In genomic region chr6:89977808-89978748, GRCh38 we compare ENCODE assay signal across 11 cellular contexts.
DNase-seq lines count a peak whose midpoint lies in the region; ATAC-seq and TF ChIP-seq lines count a peak whose summit lies in the region.
"Had no signal": no experiment of that assay in that cellular context is flagged by ENCODE, and none has a peak within 500 bp of the region (broad histone marks: within the 10 kb centered on the region; RNA-seq: fewer than 3 reads in every experiment).

No MANE protein-coding gene starts in this region.

- H3K4me3 ChIP-seq in fibroblast of mammary gland (ENCODE audit: control insufficient read depth, low read depth, low read length) (no peak overlapping the region), psoas muscle (peak overlapping the region; percentile 24), suprapubic skin (no peak overlapping the region)

- DNase-seq in HEK293T (ENCODE audit: extremely low spot score) (peak; percentile 35), NCI-H526 (lab: John Stamatoyannopoulos, UW) (peak; percentile 84 to 85), fibroblast of mammary gland (ENCODE audit: low read depth) (peak; percentile 89), psoas muscle (peak; percentile 17 to 63), suprapubic skin (ENCODE audit: low spot score in 2 of 2) (no peak)
- DNase-seq in activated CD4-positive, alpha-beta T cell treated with anti-CD3 and anti-CD28 coated beads, Interleukin-2, amount 50 U/mL, for 1 hour: no peak
- DNase-seq: activated T-cell treated with anti-CD3 and anti-CD28 coated beads, Interleukin-2, amount 50 U/mL, for 24 hours; DMS53; small intestine had no signal

- no peak for TF ChIP-seq POLR2A in suprapubic skin (IDR thresholded peaks at IDR 0.05)

- WGBS in psoas muscle, 3 donors: 10 to 17% (median 12%) methylated on average over 8 of the region's 8 CpGs
- WGBS in suprapubic skin: 53% methylated on average over 8 of the region's 8 CpGs

- H3K27me3 ChIP-seq in psoas muscle (ENCODE audit: insufficient read depth in 3 of 3, low read length in 2 of 3) (no peaks in the 10 kb centered on the region), suprapubic skin (no peaks in the 10 kb centered on the region)

- TF ChIP-seq CTCF in fibroblast of mammary gland (conservative IDR thresholded peaks at IDR 0.05; ENCODE audit: control insufficient read depth, insufficient read depth, low read depth, low read length): no peak
- TF ChIP-seq CTCF in psoas muscle (IDR thresholded peaks at IDR 0.05): no peak
- TF ChIP-seq CTCF in suprapubic skin (IDR thresholded peaks at IDR 0.05): no peak

- H3K9me3 ChIP-seq in psoas muscle (no peaks in the 10 kb centered on the region), suprapubic skin (no peaks in the 10 kb centered on the region)

- peaks cover 38% of the 10 kb centered on the region for H3K4me1 ChIP-seq in psoas muscle
- H3K4me1 ChIP-seq in suprapubic skin: peaks cover 11% of the 10 kb centered on the region

- POLR2A ChIA-PET in HEK293T (lab: Yijun Ruan, JAX): interaction anchor here (1.1 to 2.0 kb wide), 3 partner anchors 10 to 241 kb away, joined by 3 to 5 read pairs (median 4); no protein-coding TSS in a partner anchor

- no peak for TF ChIP-seq EP300 in suprapubic skin (IDR thresholded peaks at IDR 0.05)

- ATAC-seq in psoas muscle: peak; percentile 87 to 94 (median 92)
- no peak for ATAC-seq in GM21423 (IDR thresholded peaks at IDR 0.05; ENCODE audit: unreplicated experiment)
- no peak for ATAC-seq in HG03039 (IDR thresholded peaks at IDR 0.05; ENCODE audit: unreplicated experiment)

- intact Hi-C loops in psoas muscle (cut with DNase I): loop anchor here (10.0 kb wide), 3 partner anchors 117 to 497 kb away; no protein-coding TSS in a partner anchor

- no peaks in the 10 kb centered on the region for H3K36me3 ChIP-seq in psoas muscle (ENCODE audit: insufficient read depth in 1 of 2, low read depth in 1 of 2)
- no peaks in the 10 kb centered on the region for H3K36me3 ChIP-seq in suprapubic skin

- CTCF ChIA-PET in HEK293T (lab: Yijun Ruan, JAX): interaction anchor here (0.7 to 1.1 kb wide), 4 partner anchors 38 to 501 kb away, joined by 3 to 5 read pairs (median 3); no protein-coding TSS in a partner anchor

- H3K27ac ChIP-seq in psoas muscle (peak overlapping the region; percentile 88), suprapubic skin (no peak overlapping the region)

TF ChIP-seq in HEK293T, 16 proteins besides CTCF, POLR2A, EP300 and RAD21:
- TF ChIP-seq LEF1 (IDR thresholded peaks at IDR 0.05; ENCODE audit: borderline replicate concordance) (no peak), L3MBTL2 (conservative IDR thresholded peaks at IDR 0.05) (no peak), FOXK2 (IDR thresholded peaks at IDR 0.05) (no peak), SP1 (IDR thresholded peaks at IDR 0.05) (no peak), BHLHE40 (IDR thresholded peaks at IDR 0.05; ENCODE audit: borderline replicate concordance) (no peak), ZNF384 (IDR thresholded peaks at IDR 0.05) (no peak), NFRKB (IDR thresholded peaks at IDR 0.05) (no peak), ARNT (IDR thresholded peaks at IDR 0.05) (no peak), PKNOX1 (IDR thresholded peaks at IDR 0.05) (peak; percentile 89), FOXA1 (IDR thresholded peaks at IDR 0.05) (no peak), CTBP1 (IDR thresholded peaks at IDR 0.05; ENCODE audit: borderline replicate concordance) (peak; percentile 41; the same call in 1 of the 2 replicates), TARDBP (IDR thresholded peaks at IDR 0.05) (no peak), SUZ12 (IDR thresholded peaks at IDR 0.05) (no peak), HDGF (IDR thresholded peaks at IDR 0.05; ENCODE audit: borderline replicate concordance) (no peak), FOXM1 (IDR thresholded peaks at IDR 0.05; ENCODE audit: borderline replicate concordance) (no peak), ELF4 (IDR thresholded peaks at IDR 0.05) (no peak)

Comparison
In these comparisons a context has a peak if more than half of its experiments do, and no peak if none do; other contexts are left out.
1. DNase-seq: peak in HEK293T (single experiment), NCI-H526 (2 of 2), fibroblast of mammary gland (single experiment) and psoas muscle (2 of 2); none in activated CD4-positive, alpha-beta T cell treated with anti-CD3 and anti-CD28 coated beads, Interleukin-2, amount 50 U/mL, for 1 hour (single experiment) and suprapubic skin (0 of 2).
2. ATAC-seq: peak in psoas muscle (4 of 4); none in GM21423 (single experiment) and HG03039 (single experiment).